ENCODE assay signal across 20 cellular contexts in the genomic region with DNA sequence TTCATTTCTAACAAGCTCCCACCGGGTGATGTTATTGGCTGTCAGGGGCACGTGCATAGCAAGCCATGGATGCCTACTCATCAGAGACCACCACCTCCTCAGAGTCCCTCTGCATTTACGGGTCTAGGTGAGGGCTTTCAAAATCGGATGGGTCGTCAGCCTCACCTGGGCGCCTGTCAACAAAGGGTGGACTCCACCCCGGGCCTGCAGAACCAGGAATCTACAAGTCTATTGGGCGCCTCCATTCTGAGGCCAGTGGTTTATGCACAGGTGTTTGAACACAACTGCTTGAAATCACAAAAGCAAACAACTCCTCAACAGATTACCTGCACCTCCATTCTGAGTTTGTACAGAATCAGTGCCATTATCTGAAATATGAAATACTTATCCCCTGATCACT.
DNase-seq lines count a peak whose midpoint lies in the region; ATAC-seq, FAIRE-seq and TF ChIP-seq lines count a peak whose summit lies in the region.
"Had no signal": no experiment of that assay in that cellular context is flagged by ENCODE, and none has a peak within 500 bp of the region (broad histone marks: within the 10 kb centered on the region; RNA-seq: fewer than 3 reads in every experiment).

No MANE protein-coding gene starts in this region.

- H3K4me1 ChIP-seq in HepG2 (ENCODE audit: insufficient read depth, low read length) (peaks cover 33% of the 10 kb centered on the region), left lung (peaks cover 4 to 8% of the 10 kb centered on the region in 2 donors)
- H3K4me1 ChIP-seq: SJCRH30 had no signal

- H3K9me3 ChIP-seq in HepG2 (ENCODE audit: low read length) = no peaks in the 10 kb centered on the region
- H3K9me3 ChIP-seq in left lung = peaks cover 0 to 3% of the 10 kb centered on the region in 2 donors
- H3K9me3 ChIP-seq: MG63, SJCRH30 had no signal

- WGBS in HepG2 (ENCODE audit: low lambda C conversion rate) = 78% methylated on average over 4 of the region's 8 CpGs

- TF ChIP-seq CTCF in 22Rv1 (IDR thresholded peaks at IDR 0.05) (no peak), RWPE1 (conservative IDR thresholded peaks at IDR 0.05; ENCODE audit: low read depth) (no peak), HepG2 (CRISPR knock-in tag; IDR thresholded peaks at IDR 0.05) (no peak), progenitor cell of endocrine pancreas (IDR thresholded peaks at IDR 0.05; ENCODE audit: unreplicated experiment) (no peak), left lung (IDR thresholded peaks at IDR 0.05) (no peak)

- TF ChIP-seq POLR2A in HepG2 (IDR thresholded peaks at IDR 0.05; ENCODE audit: insufficient read depth in 1 of 2, low read depth in 2 of 2, low read length in 2 of 2) = no peak

- H3K79me2 ChIP-seq in HepG2 (ENCODE audit: insufficient read depth, low read length) = no peaks in the 10 kb centered on the region

- H3K27me3 ChIP-seq in HepG2 (ENCODE audit: control insufficient read depth in 1 of 2, insufficient read depth in 2 of 2, low read length in 2 of 2) = no peaks in the 10 kb centered on the region; a peak in 2 of 5 replicates
- H3K27me3 ChIP-seq in left lung = no peaks in the 10 kb centered on the region
- H3K27me3 ChIP-seq: MG63 had no signal

- in situ Hi-C loops in HepG2 (cut with HindIII; ENCODE audit: extremely low pct_ligation_motif_present, low pct_unique_long_range_greater_than_20kb) = no loop called here

- H3K9me3 Mint-ChIP-seq in progenitor cell of endocrine pancreas (ENCODE audit: low read depth) = no peaks in the 10 kb centered on the region
- H3K9me3 Mint-ChIP-seq: HFFc6 had no signal

- no peak overlapping the region for H3K4me3 Mint-ChIP-seq in progenitor cell of endocrine pancreas (ENCODE audit: low read depth)
- H3K4me3 Mint-ChIP-seq: HFFc6 had no signal

- H3K27me3 Mint-ChIP-seq in progenitor cell of endocrine pancreas = no peaks in the 10 kb centered on the region

- ATAC-seq in HepG2 (no peak), left lung (no peak)

- peak overlapping the region; percentile 62 for H3K4me2 ChIP-seq in HepG2 (ENCODE audit: low read depth, low read length)

- no peaks in the 10 kb centered on the region for H3K36me3 Mint-ChIP-seq in progenitor cell of endocrine pancreas (ENCODE audit: insufficient read depth)

- intact Hi-C loops in HepG2 (cut with micrococcal nuclease; ENCODE audit: unreplicated experiment) (no loop called here), left lung (cut with DNase I) (no loop called here)

- DNase-seq in RWPE1 (ENCODE audit: low spot score) = no peak
- DNase-seq in HepG2 (ENCODE audit: low spot score) = no peak
- no peak for DNase-seq in progenitor cell of endocrine pancreas (ENCODE audit: low spot score, unreplicated experiment)
- DNase-seq in stimulated activated CD4-positive, alpha-beta T cell treated with anti-CD3 and anti-CD28 coated beads, Interleukin-12 subunit alpha, Interleukin-12 subunit beta, amount 100 ng/mL, for 4 hours = no peak
- no peak for DNase-seq in left lung
- DNase-seq in stimulated activated naive CD4-positive, alpha-beta T cell treated with Interleukin-2 at 50 U/mL for 16 hours (lab: John Stamatoyannopoulos, UW) = no peak
- DNase-seq in DMS153 treated with DMSO at 0.1 percent for 48 hours (lab: John Stamatoyannopoulos, UW; ENCODE audit: unreplicated experiment) = no peak
- DNase-seq: C1 segment of cervical spinal cord, HFFc6, Karpas-422, MG63, NCI-H1092, NCI-H146, NCI-H2081, NCI-H2227 treated with DMSO at 0.1 percent for 48 hours, SJCRH30 had no signal

- H3K27ac ChIP-seq in 22Rv1 = peak overlapping the region; percentile 20
- peak overlapping the region; percentile 20; the same call in 1 of the 2 replicates for H3K27ac ChIP-seq in RWPE1
- H3K27ac ChIP-seq in HepG2 (ENCODE audit: extremely low read length, insufficient read depth, low read length) = no peak overlapping the region
- peak overlapping the region in 1 of 2 donors; percentile 20 for H3K27ac ChIP-seq in left lung
- H3K27ac ChIP-seq: SJCRH30 had no signal

- peaks cover 36% of the 10 kb centered on the region for H3K4me1 Mint-ChIP-seq in progenitor cell of endocrine pancreas (ENCODE audit: low read depth)

- FAIRE-seq in HepG2 (lab: Jason Lieb, UNC) = no peak
- FAIRE-seq: A204.1, GM19239, H54 had no signal

- no peak overlapping the region for H2AFZ ChIP-seq in HepG2 (ENCODE audit: low read length)

- TF ChIP-seq EP300 in HepG2 (IDR thresholded peaks at IDR 0.05; ENCODE audit: low read depth in 2 of 2, low read length in 2 of 2) (no peak), HepG2 (CRISPR knock-in tag; IDR thresholded peaks at IDR 0.05; ENCODE audit: borderline replicate concordance) (no peak)

- POLR2A ChIA-PET in RWPE1 (lab: Yijun Ruan, JAX; ENCODE audit: low non-redundant PET) (no interaction called here), HepG2 (lab: Yijun Ruan, JAX) (interaction anchor here (0.6 kb wide), 1 partner anchor 250 kb away, joined by 3 read pairs; no protein-coding TSS in a partner anchor)

- CTCF ChIA-PET in RWPE1 (lab: Yijun Ruan, JAX) = interaction anchor here (0.5 to 0.9 kb wide), 2 partner anchors 58 to 178 kb away, joined by 3 to 4 read pairs; no protein-coding TSS in a partner anchor
- CTCF ChIA-PET in HepG2 (lab: Yijun Ruan, JAX; ENCODE audit: low intra/inter-chr PET ratio, low total read pairs) = no interaction called here

- no peak for TF ChIP-seq RAD21 in HepG2 (CRISPR knock-in tag; IDR thresholded peaks at IDR 0.05)

- H3K36me3 ChIP-seq in HepG2 (replicated peaks in 1 of 2; ENCODE audit: control insufficient read depth in 1 of 2, insufficient read depth in 2 of 2, low read length in 2 of 2) (no peaks in the 10 kb centered on the region), left lung (no peaks in the 10 kb centered on the region)
- H3K36me3 ChIP-seq: MG63, SJCRH30 had no signal

- H4K20me1 ChIP-seq in HepG2 (ENCODE audit: insufficient read depth, low read length) = no peaks in the 10 kb centered on the region

- H3K4me3 ChIP-seq in HepG2 (replicated peaks in 1 of 3; ENCODE audit: insufficient read depth in 1 of 3, low read depth in 2 of 3, low read length in 3 of 3) (0 out of 6 replicates have a peak overlapping the region, but pooled peaks of 1 of the 3 experiments have one; percentile 38), left lung (no peak overlapping the region)
- H3K4me3 ChIP-seq: MG63, SJCRH30 had no signal

- H3K9ac ChIP-seq in HepG2 (ENCODE audit: insufficient read depth, low read depth, low read length) = no peak overlapping the region

- peak overlapping the region; percentile 86 for H3K27ac Mint-ChIP-seq in progenitor cell of endocrine pancreas
- H3K27ac Mint-ChIP-seq: HFFc6 had no signal

- no TSS peak for BruUV-seq in HepG2 (replicated peaks; lab: Mats Ljungman, UMichigan)

TF ChIP-seq in HepG2, 621 proteins besides CTCF, POLR2A, EP300 and RAD21:
- TF ChIP-seq KDM5B (CRISPR knock-in tag; IDR thresholded peaks at IDR 0.05; ENCODE audit: borderline replicate concordance) (no peak), ZNF644 (CRISPR knock-in tag; IDR thresholded peaks at IDR 0.05; ENCODE audit: low read depth) (no peak), ZFP37 (CRISPR knock-in tag; IDR thresholded peaks at IDR 0.05; ENCODE audit: borderline replicate concordance) (no peak), SRF (IDR thresholded peaks at IDR 0.05; ENCODE audit: low read depth, low read length) (no peak), RBFOX2 (IDR thresholded peaks at IDR 0.05; ENCODE audit: low read depth, low read length) (no peak), SKI (IDR thresholded peaks at IDR 0.05; ENCODE audit: partially characterized antibody) (no peak)
- TF ChIP-seq, protein P1, sequence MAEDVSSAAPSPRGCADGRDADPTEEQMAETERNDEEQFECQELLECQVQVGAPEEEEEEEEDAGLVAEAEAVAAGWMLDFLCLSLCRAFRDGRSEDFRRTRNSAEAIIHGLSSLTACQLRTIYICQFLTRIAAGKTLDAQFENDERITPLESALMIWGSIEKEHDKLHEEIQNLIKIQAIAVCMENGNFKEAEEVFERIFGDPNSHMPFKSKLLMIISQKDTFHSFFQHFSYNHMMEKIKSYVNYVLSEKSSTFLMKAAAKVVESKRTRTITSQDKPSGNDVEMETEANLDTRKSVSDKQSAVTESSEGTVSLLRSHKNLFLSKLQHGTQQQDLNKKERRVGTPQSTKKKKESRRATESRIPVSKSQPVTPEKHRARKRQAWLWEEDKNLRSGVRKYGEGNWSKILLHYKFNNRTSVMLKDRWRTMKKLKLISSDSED (CRISPR knock-in tag; IDR thresholded peaks at IDR 0.05) = no peak
